In the genomic region with DNA sequence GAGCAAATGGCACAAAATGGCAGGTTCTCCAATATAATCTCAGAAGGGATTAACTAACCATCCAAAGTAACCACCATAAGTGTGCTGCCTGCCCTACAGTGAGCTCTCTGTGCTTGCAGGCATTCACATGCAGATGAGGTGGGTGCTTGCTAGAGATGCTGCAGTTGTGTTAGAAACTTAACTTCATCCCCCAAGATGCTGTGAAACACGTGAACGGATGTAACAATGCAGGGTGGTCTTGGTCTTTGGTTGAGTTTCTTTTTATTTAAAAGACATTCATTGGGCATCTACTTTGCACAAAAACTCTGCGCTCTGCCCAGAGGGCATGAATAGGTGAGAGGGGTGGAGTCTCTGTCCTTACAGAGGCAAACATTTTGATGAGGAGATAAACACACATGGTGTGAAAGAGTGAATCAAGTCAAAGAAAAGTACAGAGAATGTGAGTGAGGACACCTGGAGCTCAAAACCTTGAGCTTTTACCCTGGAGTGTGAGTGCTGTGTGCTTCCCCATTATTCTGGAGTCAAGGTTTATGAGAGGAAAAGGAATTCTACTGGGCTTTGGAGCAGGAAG, we compare ENCODE assay signal across 23 cellular contexts.
"Had no signal": no experiment of that assay in that cellular context is flagged by ENCODE, and none has a peak within 500 bp of the region (broad histone marks: within the 10 kb centered on the region; RNA-seq: fewer than 3 reads in every experiment).

No MANE protein-coding gene starts in this region.

- ATAC-seq: left cardiac atrium; lower lobe of right lung; natural killer cell treated with Interleukin-12 subunit alpha and Interleukin-12 subunit beta and Interleukin-15 and Interleukin-18, amount 100 ng/mL, for 72 hours; pancreas; right cardiac atrium had no signal

- H3K27ac Mint-ChIP-seq: immature natural killer cell; memory B cell; natural killer cell treated with Interleukin-12 subunit alpha and Interleukin-12 subunit beta and Interleukin-15 and Interleukin-18, amount 100 ng/mL, for 72 hours; progenitor cell of endocrine pancreas had no signal

- H2AFZ ChIP-seq: hepatocyte had no signal

- H3K27ac ChIP-seq: colonic mucosa, hepatocyte, left ventricle myocardium inferior, lower lobe of right lung, pancreas, stomach, thoracic aorta, transverse colon had no signal

- H3K9me3 Mint-ChIP-seq: immature natural killer cell; memory B cell; natural killer cell treated with Interleukin-12 subunit alpha and Interleukin-12 subunit beta and Interleukin-15 and Interleukin-18, amount 100 ng/mL, for 72 hours had no signal

- H3K4me1 ChIP-seq: colonic mucosa, left ventricle myocardium inferior, lower lobe of right lung, pancreas, stomach, transverse colon had no signal

- H3K4me3 Mint-ChIP-seq: immature natural killer cell; memory B cell; natural killer cell treated with Interleukin-12 subunit alpha and Interleukin-12 subunit beta and Interleukin-15 and Interleukin-18, amount 100 ng/mL, for 72 hours had no signal

- H3K4me1 Mint-ChIP-seq: immature natural killer cell, memory B cell had no signal

- H3K79me2 ChIP-seq: hepatocyte had no signal

- H3K9me3 ChIP-seq: colonic mucosa, left ventricle myocardium inferior, lower lobe of right lung, pancreas, stomach, thoracic aorta, transverse colon had no signal

- H3K36me3 Mint-ChIP-seq: immature natural killer cell; memory B cell; natural killer cell treated with Interleukin-12 subunit alpha and Interleukin-12 subunit beta and Interleukin-15 and Interleukin-18, amount 100 ng/mL, for 72 hours had no signal

- H3K36me3 ChIP-seq: colonic mucosa, left ventricle myocardium inferior, lower lobe of right lung, pancreas, stomach, thoracic aorta, transverse colon had no signal

- DNase-seq: colonic mucosa; dermis blood vessel endothelial cell; erythroblast; foreskin melanocyte; head of caudate nucleus; immature natural killer cell; left cardiac atrium; left ventricle myocardium inferior; lower lobe of right lung; midbrain; occipital lobe; pancreas; right cardiac atrium; small intestine; stimulated activated CD4-positive, alpha-beta T cell treated with anti-CD3 and anti-CD28 coated beads, Interleukin-12 subunit alpha, Interleukin-12 subunit beta, amount 100 ng/mL, for 4 hours; stimulated activated naive CD4-positive, alpha-beta T cell; stomach; transverse colon had no signal

- H3K27me3 ChIP-seq: colonic mucosa, hepatocyte, pancreas, transverse colon had no signal

- H3K4me3 ChIP-seq: colonic mucosa, hepatocyte, left ventricle myocardium inferior, lower lobe of right lung, pancreas, stomach, thoracic aorta, transverse colon had no signal

- H3K4me2 ChIP-seq: hepatocyte had no signal
